Comparison of ENCODE assay signal across 10 cellular contexts in genomic region chrX:110402091-110402854, GRCh38. TPM values are rescaled to one million over a fixed set of nuclear protein-coding genes. Genes with fewer than 3 reads are reported as not detected.
DNase-seq lines count a peak whose midpoint lies in the region; ATAC-seq and TF ChIP-seq lines count a peak whose summit lies in the region.
"Had no signal": no experiment of that assay in that cellular context is flagged by ENCODE, and none has a peak within 500 bp of the region (broad histone marks: within the 10 kb centered on the region; RNA-seq: fewer than 3 reads in every experiment).

No MANE protein-coding gene starts in this region.

- H3K9me3 ChIP-seq in HEK293 (ENCODE audit: control insufficient read depth, insufficient read depth, low read depth, low read length) (no peaks in the 10 kb centered on the region), left ventricle myocardium inferior (replicated peaks) (no peaks in the 10 kb centered on the region)

- H3K9me3 Mint-ChIP-seq in activated CD8-positive, alpha-beta T cell treated with anti-CD3 and anti-CD28 coated beads for 36 hours, result no peaks in the 10 kb centered on the region

- H3K4me3 Mint-ChIP-seq in activated CD8-positive, alpha-beta T cell treated with anti-CD3 and anti-CD28 coated beads for 36 hours, result no peak overlapping the region

- POLR2A ChIA-PET in HEK293 (lab: Yijun Ruan, JAX), result no interaction called here
- POLR2A ChIA-PET in activated CD8-positive, alpha-beta T cell treated with anti-CD3 and anti-CD28 coated beads for 36 hours (lab: Charles Lee), result no interaction called here

- H3K4me3 ChIP-seq in HEK293 (ENCODE audit: low read depth, low read length) (no peak overlapping the region), astrocyte of the spinal cord (ENCODE audit: low read depth, low read length) (no peak overlapping the region), left ventricle myocardium inferior (no peak overlapping the region), skeletal muscle cell (ENCODE audit: low read depth, low read length) (no peak overlapping the region)

- H3K4me1 Mint-ChIP-seq in activated CD8-positive, alpha-beta T cell treated with anti-CD3 and anti-CD28 coated beads for 36 hours (ENCODE audit: low read depth), result no peaks in the 10 kb centered on the region

- CTCF ChIA-PET in HEK293 (lab: Yijun Ruan, JAX), result interaction anchor here (1.1 to 22.1 kb wide), 7 partner anchors 10 to 487 kb away, joined by 3 to 576 read pairs (median 5); no protein-coding TSS in a partner anchor
- CTCF ChIA-PET in activated CD8-positive, alpha-beta T cell treated with anti-CD3 and anti-CD28 coated beads for 36 hours (lab: Charles Lee), result interaction anchor here (1.3 to 22.7 kb wide), 5 partner anchors 10 to 256 kb away, joined by 3 to 449 read pairs (median 4); no protein-coding TSS in a partner anchor

- no peaks in the 10 kb centered on the region for H3K4me1 ChIP-seq in HEK293 (ENCODE audit: control insufficient read depth, insufficient read depth, low read length)
- H3K4me1 ChIP-seq in left ventricle myocardium inferior, result no peaks in the 10 kb centered on the region

- TF ChIP-seq CTCF in HEK293 (tag by site-specific recombination; IDR thresholded peaks at IDR 0.05) (no peak), astrocyte of the spinal cord (IDR thresholded peaks at IDR 0.05; ENCODE audit: low read depth, low read length) (no peak), left ventricle myocardium inferior (IDR thresholded peaks at IDR 0.05; ENCODE audit: borderline replicate concordance) (no peak)
- TF ChIP-seq CTCF in activated CD8-positive, alpha-beta T cell treated with anti-CD3 and anti-CD28 coated beads for 36 hours (IDR thresholded peaks at IDR 0.05), result no peak

- peak; percentile 34 for DNase-seq in astrocyte of the spinal cord (ENCODE audit: low read depth, low spot score)
- DNase-seq in left ventricle myocardium inferior, result peak; percentile 34
- DNase-seq in skeletal muscle cell (ENCODE audit: low read depth), result peak; percentile 44
- DNase-seq in activated CD8-positive, alpha-beta T cell treated with anti-CD3 and anti-CD28 coated beads for 36 hours, result no peak
- no peak for DNase-seq in NCI-H2107 (lab: John Stamatoyannopoulos, UW)
- DNase-seq: nucleus accumbens had no signal

- intact Hi-C loops in left ventricle myocardium inferior (cut with micrococcal nuclease), result no loop called here
- intact Hi-C loops in activated CD8-positive, alpha-beta T cell treated with anti-CD3 and anti-CD28 coated beads for 36 hours (cut with micrococcal nuclease), result no loop called here

- H3K36me3 Mint-ChIP-seq in activated CD8-positive, alpha-beta T cell treated with anti-CD3 and anti-CD28 coated beads for 36 hours (ENCODE audit: low read depth), result no peaks in the 10 kb centered on the region

- no peak overlapping the region for H3K27ac ChIP-seq in HEK293 (ENCODE audit: extremely low read depth, low read depth, low read length)
- H3K27ac ChIP-seq in left ventricle myocardium inferior (replicated peaks), result no peak overlapping the region

- no peak overlapping the region for H3K27ac Mint-ChIP-seq in activated CD8-positive, alpha-beta T cell treated with anti-CD3 and anti-CD28 coated beads for 36 hours

- peaks cover 2% of the 10 kb centered on the region for H3K27me3 Mint-ChIP-seq in activated CD8-positive, alpha-beta T cell treated with anti-CD3 and anti-CD28 coated beads for 36 hours

- in situ Hi-C loops in astrocyte of the spinal cord (cut with HindIII; ENCODE audit: low sequenced_read_pairs), result no loop called here

- H3K27me3 ChIP-seq in left ventricle myocardium inferior (ENCODE audit: low read depth), result no peaks in the 10 kb centered on the region

- no peak for ATAC-seq in activated CD8-positive, alpha-beta T cell treated with anti-CD3 and anti-CD28 coated beads for 36 hours
- ATAC-seq in HG03159 (IDR thresholded peaks at IDR 0.05; ENCODE audit: unreplicated experiment) (no peak), HG03354 (IDR thresholded peaks at IDR 0.05; ENCODE audit: poor library complexity, severe bottlenecking, unreplicated experiment) (no peak)

- H3K36me3 ChIP-seq in HEK293 (ENCODE audit: control insufficient read depth in 2 of 2, insufficient read depth in 1 of 2, low read length in 2 of 2), result no peaks in the 10 kb centered on the region
- no peaks in the 10 kb centered on the region for H3K36me3 ChIP-seq in left ventricle myocardium inferior

TF ChIP-seq in HEK293, 187 proteins besides CTCF, POLR2A, EP300 and RAD21:
- TF ChIP-seq GFI1B (tag by site-specific recombination; IDR thresholded peaks at IDR 0.05) (no peak), ZNF692 (tag by site-specific recombination; IDR thresholded peaks at IDR 0.05) (0 out of 2 replicates have a peak, but pooled peaks have one; percentile 55), ZNF280D (tag by site-specific recombination; IDR thresholded peaks at IDR 0.05) (no peak), SCRT2 (tag by site-specific recombination; IDR thresholded peaks at IDR 0.05) (peak; percentile 76), ZFHX2 (tag by site-specific recombination; conservative IDR thresholded peaks at IDR 0.05) (0 out of 2 replicates have a peak, but pooled peaks have one; percentile 11), KLF1 (tag by site-specific recombination; IDR thresholded peaks at IDR 0.05) (peak; percentile 60), ZNF341 (tag by site-specific recombination; IDR thresholded peaks at IDR 0.05; ENCODE audit: low read depth) (peak; percentile 20; the same call in 1 of the 2 replicates), PRDM10 (tag by site-specific recombination; IDR thresholded peaks at IDR 0.05) (peak; percentile 86)

RNA-seq across cellular contexts. Expression of gene RTL9, which starts 43.6 kb away (rescaled TPM):
- total RNA-seq in left ventricle myocardium inferior, result 0.66 TPM
- not detected for total RNA-seq in activated CD8-positive, alpha-beta T cell treated with anti-CD3 and anti-CD28 coated beads for 36 hours
- total RNA-seq: dermis microvascular lymphatic vessel endothelial cell had no signal

Comparison
In these comparisons a context has a peak if more than half of its experiments do, and no peak if none do; other contexts are left out.
1. DNase-seq: peak in astrocyte of the spinal cord (single experiment), left ventricle myocardium inferior (single experiment) and skeletal muscle cell (single experiment); none in activated CD8-positive, alpha-beta T cell treated with anti-CD3 and anti-CD28 coated beads for 36 hours (single experiment) and NCI-H2107 (single experiment).